Comparison of ENCODE assay signal across 1 cellular context in the genomic region with DNA sequence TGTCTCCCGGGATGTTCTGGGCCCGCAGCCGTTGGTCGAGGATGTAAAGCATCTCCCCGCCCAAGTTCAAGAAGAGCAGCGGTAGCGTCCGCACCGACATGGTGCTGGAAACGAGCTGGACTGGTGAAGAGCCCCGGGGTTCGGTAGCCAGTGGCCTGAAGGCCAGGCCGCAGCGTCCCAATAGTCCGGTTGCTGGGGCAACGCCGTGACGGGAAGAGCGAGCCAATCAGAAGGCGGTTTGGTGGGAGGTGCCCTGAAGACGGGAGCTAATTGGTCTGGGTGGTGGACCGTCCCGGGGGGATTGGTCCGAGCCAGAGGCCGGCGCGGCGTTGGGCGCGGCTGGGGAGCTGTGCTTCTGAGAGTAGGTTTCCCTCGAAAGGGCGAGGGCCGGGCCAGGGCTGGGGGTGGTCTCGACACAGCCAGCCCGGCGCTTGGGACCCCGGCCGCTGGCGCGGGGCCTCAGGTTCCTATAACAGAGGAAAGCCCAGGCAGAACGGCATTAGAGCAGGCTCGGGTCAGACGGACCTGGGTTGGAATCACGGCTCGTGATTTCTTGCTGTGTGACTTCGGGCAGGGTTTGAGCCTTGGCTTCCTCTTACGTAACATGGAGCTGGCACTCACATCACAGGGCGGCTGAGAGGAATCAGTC.
A peak's percentile ranks its signal among the peaks of the same experiment; 100 is the strongest.
TF ChIP-seq lines count a peak whose summit lies in the region.

A gene with protein sequence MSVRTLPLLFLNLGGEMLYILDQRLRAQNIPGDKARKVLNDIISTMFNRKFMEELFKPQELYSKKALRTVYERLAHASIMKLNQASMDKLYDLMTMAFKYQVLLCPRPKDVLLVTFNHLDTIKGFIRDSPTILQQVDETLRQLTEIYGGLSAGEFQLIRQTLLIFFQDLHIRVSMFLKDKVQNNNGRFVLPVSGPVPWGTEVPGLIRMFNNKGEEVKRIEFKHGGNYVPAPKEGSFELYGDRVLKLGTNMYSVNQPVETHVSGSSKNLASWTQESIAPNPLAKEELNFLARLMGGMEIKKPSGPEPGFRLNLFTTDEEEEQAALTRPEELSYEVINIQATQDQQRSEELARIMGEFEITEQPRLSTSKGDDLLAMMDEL (minus strand): TSS at position 182 of the 649 bp plus-strand sequence. CDS start 82 bp downstream, at position 100.

TF ChIP-seq in HEK293, 187 proteins besides CTCF, POLR2A, EP300 and RAD21 (continued from another document and continues in another):
- TF ChIP-seq, protein P1, sequence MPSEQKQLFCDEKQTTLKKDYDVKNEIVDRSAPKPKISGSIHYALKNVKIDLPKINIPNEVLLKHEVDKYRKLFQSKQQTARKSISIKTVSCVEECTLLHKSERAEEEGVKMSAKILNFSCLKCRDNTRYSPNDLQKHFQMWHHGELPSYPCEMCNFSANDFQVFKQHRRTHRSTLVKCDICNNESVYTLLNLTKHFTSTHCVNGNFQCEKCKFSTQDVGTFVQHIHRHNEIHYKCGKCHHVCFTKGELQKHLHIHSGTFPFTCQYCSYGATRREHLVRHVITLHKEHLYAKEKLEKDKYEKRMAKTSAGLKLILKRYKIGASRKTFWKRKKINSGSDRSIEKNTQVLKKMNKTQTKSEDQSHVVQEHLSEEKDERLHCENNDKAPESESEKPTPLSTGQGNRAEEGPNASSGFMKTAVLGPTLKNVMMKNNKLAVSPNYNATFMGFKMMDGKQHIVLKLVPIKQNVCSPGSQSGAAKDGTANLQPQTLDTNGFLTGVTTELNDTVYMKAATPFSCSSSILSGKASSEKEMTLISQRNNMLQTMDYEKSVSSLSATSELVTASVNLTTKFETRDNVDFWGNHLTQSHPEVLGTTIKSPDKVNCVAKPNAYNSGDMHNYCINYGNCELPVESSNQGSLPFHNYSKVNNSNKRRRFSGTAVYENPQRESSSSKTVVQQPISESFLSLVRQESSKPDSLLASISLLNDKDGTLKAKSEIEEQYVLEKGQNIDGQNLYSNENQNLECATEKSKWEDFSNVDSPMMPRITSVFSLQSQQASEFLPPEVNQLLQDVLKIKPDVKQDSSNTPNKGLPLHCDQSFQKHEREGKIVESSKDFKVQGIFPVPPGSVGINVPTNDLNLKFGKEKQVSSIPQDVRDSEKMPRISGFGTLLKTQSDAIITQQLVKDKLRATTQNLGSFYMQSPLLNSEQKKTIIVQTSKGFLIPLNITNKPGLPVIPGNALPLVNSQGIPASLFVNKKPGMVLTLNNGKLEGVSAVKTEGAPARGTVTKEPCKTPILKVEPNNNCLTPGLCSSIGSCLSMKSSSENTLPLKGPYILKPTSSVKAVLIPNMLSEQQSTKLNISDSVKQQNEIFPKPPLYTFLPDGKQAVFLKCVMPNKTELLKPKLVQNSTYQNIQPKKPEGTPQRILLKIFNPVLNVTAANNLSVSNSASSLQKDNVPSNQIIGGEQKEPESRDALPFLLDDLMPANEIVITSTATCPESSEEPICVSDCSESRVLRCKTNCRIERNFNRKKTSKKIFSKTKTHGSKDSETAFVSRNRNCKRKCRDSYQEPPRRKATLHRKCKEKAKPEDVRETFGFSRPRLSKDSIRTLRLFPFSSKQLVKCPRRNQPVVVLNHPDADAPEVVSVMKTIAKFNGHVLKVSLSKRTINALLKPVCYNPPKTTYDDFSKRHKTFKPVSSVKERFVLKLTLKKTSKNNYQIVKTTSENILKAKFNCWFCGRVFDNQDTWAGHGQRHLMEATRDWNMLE (tag by site-specific recombination; conservative IDR thresholded peaks at IDR 0.05; ENCODE audit: low read depth): 0 out of 2 replicates have a peak, but pooled peaks have one; percentile 9
- TF ChIP-seq OSR2 (tag by site-specific recombination; IDR thresholded peaks at IDR 0.05): 0 out of 2 replicates have a peak, but pooled peaks have one; percentile 20
- TF ChIP-seq, protein P2, sequence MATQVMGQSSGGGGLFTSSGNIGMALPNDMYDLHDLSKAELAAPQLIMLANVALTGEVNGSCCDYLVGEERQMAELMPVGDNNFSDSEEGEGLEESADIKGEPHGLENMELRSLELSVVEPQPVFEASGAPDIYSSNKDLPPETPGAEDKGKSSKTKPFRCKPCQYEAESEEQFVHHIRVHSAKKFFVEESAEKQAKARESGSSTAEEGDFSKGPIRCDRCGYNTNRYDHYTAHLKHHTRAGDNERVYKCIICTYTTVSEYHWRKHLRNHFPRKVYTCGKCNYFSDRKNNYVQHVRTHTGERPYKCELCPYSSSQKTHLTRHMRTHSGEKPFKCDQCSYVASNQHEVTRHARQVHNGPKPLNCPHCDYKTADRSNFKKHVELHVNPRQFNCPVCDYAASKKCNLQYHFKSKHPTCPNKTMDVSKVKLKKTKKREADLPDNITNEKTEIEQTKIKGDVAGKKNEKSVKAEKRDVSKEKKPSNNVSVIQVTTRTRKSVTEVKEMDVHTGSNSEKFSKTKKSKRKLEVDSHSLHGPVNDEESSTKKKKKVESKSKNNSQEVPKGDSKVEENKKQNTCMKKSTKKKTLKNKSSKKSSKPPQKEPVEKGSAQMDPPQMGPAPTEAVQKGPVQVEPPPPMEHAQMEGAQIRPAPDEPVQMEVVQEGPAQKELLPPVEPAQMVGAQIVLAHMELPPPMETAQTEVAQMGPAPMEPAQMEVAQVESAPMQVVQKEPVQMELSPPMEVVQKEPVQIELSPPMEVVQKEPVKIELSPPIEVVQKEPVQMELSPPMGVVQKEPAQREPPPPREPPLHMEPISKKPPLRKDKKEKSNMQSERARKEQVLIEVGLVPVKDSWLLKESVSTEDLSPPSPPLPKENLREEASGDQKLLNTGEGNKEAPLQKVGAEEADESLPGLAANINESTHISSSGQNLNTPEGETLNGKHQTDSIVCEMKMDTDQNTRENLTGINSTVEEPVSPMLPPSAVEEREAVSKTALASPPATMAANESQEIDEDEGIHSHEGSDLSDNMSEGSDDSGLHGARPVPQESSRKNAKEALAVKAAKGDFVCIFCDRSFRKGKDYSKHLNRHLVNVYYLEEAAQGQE (tag by site-specific recombination; IDR thresholded peaks at IDR 0.05): no peak
- TF ChIP-seq SP3 (tag by site-specific recombination; IDR thresholded peaks at IDR 0.05): peak; percentile 65
- TF ChIP-seq ZNF768 (tag by site-specific recombination; IDR thresholded peaks at IDR 0.05): peak; percentile 46
- TF ChIP-seq ZNF501 (tag by site-specific recombination; IDR thresholded peaks at IDR 0.05): peak; percentile 74
- peak; percentile 68 for TF ChIP-seq ZNF341 (tag by site-specific recombination; IDR thresholded peaks at IDR 0.05; ENCODE audit: low read depth)
- no peak for TF ChIP-seq ZNF529 (tag by site-specific recombination; IDR thresholded peaks at IDR 0.05; ENCODE audit: insufficient replicate concordance)
- no peak for TF ChIP-seq ZNF48 (tag by site-specific recombination; IDR thresholded peaks at IDR 0.05)
- 0 out of 2 replicates have a peak, but pooled peaks have one; percentile 13 for TF ChIP-seq ZNF843 (tag by site-specific recombination; IDR thresholded peaks at IDR 0.05)
- TF ChIP-seq SETDB1 (IDR thresholded peaks at IDR 0.05; ENCODE audit: insufficient read length, low read length): peak; percentile 73
- TF ChIP-seq, protein P3, sequence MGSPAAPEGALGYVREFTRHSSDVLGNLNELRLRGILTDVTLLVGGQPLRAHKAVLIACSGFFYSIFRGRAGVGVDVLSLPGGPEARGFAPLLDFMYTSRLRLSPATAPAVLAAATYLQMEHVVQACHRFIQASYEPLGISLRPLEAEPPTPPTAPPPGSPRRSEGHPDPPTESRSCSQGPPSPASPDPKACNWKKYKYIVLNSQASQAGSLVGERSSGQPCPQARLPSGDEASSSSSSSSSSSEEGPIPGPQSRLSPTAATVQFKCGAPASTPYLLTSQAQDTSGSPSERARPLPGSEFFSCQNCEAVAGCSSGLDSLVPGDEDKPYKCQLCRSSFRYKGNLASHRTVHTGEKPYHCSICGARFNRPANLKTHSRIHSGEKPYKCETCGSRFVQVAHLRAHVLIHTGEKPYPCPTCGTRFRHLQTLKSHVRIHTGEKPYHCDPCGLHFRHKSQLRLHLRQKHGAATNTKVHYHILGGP (tag by site-specific recombination; IDR thresholded peaks at IDR 0.05): peak; percentile 80
- 0 out of 2 replicates have a peak, but pooled peaks have one; percentile 30 for TF ChIP-seq ZNF785 (tag by site-specific recombination; IDR thresholded peaks at IDR 0.05)
- TF ChIP-seq SP7 (tag by site-specific recombination; IDR thresholded peaks at IDR 0.05): peak; percentile 64
- TF ChIP-seq ZNF621 (tag by site-specific recombination; IDR thresholded peaks at IDR 0.05): no peak
- TF ChIP-seq KLF1 (tag by site-specific recombination; IDR thresholded peaks at IDR 0.05): peak; percentile 60
- TF ChIP-seq, protein P4, sequence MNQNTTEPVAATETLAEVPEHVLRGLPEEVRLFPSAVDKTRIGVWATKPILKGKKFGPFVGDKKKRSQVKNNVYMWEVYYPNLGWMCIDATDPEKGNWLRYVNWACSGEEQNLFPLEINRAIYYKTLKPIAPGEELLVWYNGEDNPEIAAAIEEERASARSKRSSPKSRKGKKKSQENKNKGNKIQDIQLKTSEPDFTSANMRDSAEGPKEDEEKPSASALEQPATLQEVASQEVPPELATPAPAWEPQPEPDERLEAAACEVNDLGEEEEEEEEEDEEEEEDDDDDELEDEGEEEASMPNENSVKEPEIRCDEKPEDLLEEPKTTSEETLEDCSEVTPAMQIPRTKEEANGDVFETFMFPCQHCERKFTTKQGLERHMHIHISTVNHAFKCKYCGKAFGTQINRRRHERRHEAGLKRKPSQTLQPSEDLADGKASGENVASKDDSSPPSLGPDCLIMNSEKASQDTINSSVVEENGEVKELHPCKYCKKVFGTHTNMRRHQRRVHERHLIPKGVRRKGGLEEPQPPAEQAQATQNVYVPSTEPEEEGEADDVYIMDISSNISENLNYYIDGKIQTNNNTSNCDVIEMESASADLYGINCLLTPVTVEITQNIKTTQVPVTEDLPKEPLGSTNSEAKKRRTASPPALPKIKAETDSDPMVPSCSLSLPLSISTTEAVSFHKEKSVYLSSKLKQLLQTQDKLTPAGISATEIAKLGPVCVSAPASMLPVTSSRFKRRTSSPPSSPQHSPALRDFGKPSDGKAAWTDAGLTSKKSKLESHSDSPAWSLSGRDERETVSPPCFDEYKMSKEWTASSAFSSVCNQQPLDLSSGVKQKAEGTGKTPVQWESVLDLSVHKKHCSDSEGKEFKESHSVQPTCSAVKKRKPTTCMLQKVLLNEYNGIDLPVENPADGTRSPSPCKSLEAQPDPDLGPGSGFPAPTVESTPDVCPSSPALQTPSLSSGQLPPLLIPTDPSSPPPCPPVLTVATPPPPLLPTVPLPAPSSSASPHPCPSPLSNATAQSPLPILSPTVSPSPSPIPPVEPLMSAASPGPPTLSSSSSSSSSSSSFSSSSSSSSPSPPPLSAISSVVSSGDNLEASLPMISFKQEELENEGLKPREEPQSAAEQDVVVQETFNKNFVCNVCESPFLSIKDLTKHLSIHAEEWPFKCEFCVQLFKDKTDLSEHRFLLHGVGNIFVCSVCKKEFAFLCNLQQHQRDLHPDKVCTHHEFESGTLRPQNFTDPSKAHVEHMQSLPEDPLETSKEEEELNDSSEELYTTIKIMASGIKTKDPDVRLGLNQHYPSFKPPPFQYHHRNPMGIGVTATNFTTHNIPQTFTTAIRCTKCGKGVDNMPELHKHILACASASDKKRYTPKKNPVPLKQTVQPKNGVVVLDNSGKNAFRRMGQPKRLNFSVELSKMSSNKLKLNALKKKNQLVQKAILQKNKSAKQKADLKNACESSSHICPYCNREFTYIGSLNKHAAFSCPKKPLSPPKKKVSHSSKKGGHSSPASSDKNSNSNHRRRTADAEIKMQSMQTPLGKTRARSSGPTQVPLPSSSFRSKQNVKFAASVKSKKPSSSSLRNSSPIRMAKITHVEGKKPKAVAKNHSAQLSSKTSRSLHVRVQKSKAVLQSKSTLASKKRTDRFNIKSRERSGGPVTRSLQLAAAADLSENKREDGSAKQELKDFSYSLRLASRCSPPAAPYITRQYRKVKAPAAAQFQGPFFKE (tag by site-specific recombination; IDR thresholded peaks at IDR 0.05; ENCODE audit: borderline replicate concordance): no peak
- peak; percentile 94 for TF ChIP-seq ZNF335 (tag by site-specific recombination; conservative IDR thresholded peaks at IDR 0.05)
- no peak for TF ChIP-seq MEIS1 (CRISPR knock-in tag; IDR thresholded peaks at IDR 0.05; ENCODE audit: borderline replicate concordance)
- TF ChIP-seq ZNF426 (tag by site-specific recombination; IDR thresholded peaks at IDR 0.05): no peak
- TF ChIP-seq YY1 (tag by site-specific recombination; IDR thresholded peaks at IDR 0.05): no peak
- no peak for TF ChIP-seq ZNF394 (tag by site-specific recombination; IDR thresholded peaks at IDR 0.05; ENCODE audit: borderline replicate concordance)
- TF ChIP-seq ZBTB8A (tag by site-specific recombination; IDR thresholded peaks at IDR 0.05): peak; percentile 66
- TF ChIP-seq BCL11B (tag by site-specific recombination; IDR thresholded peaks at IDR 0.05; ENCODE audit: low read depth): peak; percentile 86
- TF ChIP-seq ZNF302 (tag by site-specific recombination; IDR thresholded peaks at IDR 0.05; ENCODE audit: low read depth): no peak
- TF ChIP-seq, protein P5, sequence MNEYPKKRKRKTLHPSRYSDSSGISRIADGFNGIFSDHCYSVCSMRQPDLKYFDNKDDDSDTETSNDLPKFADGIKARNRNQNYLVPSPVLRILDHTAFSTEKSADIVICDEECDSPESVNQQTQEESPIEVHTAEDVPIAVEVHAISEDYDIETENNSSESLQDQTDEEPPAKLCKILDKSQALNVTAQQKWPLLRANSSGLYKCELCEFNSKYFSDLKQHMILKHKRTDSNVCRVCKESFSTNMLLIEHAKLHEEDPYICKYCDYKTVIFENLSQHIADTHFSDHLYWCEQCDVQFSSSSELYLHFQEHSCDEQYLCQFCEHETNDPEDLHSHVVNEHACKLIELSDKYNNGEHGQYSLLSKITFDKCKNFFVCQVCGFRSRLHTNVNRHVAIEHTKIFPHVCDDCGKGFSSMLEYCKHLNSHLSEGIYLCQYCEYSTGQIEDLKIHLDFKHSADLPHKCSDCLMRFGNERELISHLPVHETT (tag by site-specific recombination; IDR thresholded peaks at IDR 0.05): no peak
- peak; percentile 51; the same call in 1 of the 2 replicates for TF ChIP-seq ZXDB (tag by site-specific recombination; IDR thresholded peaks at IDR 0.05)
- peak; percentile 14; the same call in 1 of the 2 replicates for TF ChIP-seq MYNN (tag by site-specific recombination; IDR thresholded peaks at IDR 0.05; ENCODE audit: borderline replicate concordance)
- no peak for TF ChIP-seq ZNF354C (tag by site-specific recombination; IDR thresholded peaks at IDR 0.05; ENCODE audit: borderline replicate concordance, low read depth)
- TF ChIP-seq, protein P6, sequence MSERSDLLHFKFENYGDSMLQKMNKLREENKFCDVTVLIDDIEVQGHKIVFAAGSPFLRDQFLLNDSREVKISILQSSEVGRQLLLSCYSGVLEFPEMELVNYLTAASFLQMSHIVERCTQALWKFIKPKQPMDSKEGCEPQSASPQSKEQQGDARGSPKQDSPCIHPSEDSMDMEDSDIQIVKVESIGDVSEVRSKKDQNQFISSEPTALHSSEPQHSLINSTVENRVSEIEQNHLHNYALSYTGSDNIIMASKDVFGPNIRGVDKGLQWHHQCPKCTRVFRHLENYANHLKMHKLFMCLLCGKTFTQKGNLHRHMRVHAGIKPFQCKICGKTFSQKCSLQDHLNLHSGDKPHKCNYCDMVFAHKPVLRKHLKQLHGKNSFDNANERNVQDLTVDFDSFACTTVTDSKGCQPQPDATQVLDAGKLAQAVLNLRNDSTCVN (tag by site-specific recombination; optimal IDR thresholded peaks at IDR 0.05): peak; percentile 46
